Comparison of ENCODE assay signal across 25 cellular contexts in the genomic region with DNA sequence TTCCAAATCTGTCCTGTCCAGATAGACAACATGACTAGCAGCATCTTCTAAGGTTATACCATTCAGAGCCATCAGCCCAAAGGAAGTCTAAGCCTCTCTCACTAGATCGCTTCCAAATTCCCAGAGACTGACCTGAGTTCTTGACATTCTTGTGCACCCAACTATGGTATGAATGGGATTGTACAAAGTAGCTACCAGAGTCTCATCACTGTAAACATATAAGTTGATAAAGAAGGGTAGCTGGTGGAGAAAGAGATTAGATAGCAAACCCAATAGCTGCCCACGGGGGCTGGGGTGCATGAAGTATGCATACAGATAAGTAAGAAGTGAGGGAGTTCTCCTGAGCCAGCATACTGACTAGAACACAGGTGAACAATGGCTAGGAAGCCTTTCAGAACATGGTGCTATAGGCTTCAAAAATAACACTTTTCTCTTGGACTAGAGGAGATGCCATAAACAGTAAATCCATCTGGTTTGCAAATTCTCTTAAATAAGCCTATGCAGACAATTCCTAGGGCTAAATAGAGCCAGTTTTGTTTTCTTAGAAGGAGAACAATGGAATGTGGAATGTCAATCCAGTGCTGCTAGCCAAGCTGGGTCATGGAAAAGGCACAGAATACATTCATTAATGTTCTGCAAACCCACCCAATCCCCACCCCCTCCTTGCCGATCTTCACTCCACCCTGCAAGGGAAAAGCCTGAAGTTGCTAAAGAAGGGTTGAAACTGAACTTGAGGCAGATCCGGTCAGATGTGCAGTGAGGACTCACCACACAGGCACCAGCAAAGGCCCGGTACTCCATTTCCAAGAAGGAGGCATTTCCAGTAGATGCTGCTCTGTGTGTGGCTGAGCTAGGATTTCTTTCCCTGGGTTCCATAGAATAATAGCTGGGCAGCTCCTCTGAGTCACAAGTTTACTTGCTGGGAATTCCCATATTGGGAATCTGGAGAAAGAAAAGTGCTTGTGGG.
"Had no signal": no experiment of that assay in that cellular context is flagged by ENCODE, and none has a peak within 500 bp of the region (broad histone marks: within the 10 kb centered on the region; RNA-seq: fewer than 3 reads in every experiment).

No MANE protein-coding gene starts in this region.

- H3K36me3 ChIP-seq: adrenal gland, gastroesophageal sphincter, transverse colon, uterus had no signal

- H3K27me3 ChIP-seq: adrenal gland, gastroesophageal sphincter, transverse colon, uterus had no signal

- H3K36me3 Mint-ChIP-seq: activated naive CD4-positive, alpha-beta T cell treated with anti-CD3 and anti-CD28 coated beads, Interleukin-2, amount 50 U/mL, for 72 hours; naive thymus-derived CD4-positive, alpha-beta T cell; WTC11 had no signal

- H3K4me3 ChIP-seq: adrenal gland, coronary artery, gastroesophageal sphincter, smooth muscle cell, transverse colon, uterus had no signal

- H3K9me3 ChIP-seq: adrenal gland, gastroesophageal sphincter, transverse colon, uterus had no signal

- H3K4me1 Mint-ChIP-seq: activated T-helper 17 cell treated with anti-CD3 and anti-CD28 coated beads, Interleukin-2, amount 50 U/mL, for 72 hours; naive thymus-derived CD4-positive, alpha-beta T cell had no signal

- H3K9me3 Mint-ChIP-seq: activated T-helper 17 cell treated with anti-CD3 and anti-CD28 coated beads, Interleukin-2, amount 50 U/mL, for 72 hours; T-helper 1 cell treated with Interleukin-12 subunit alpha and Interleukin-12 subunit beta and Interleukin-4 antibody, amounts not matched to agents 30 μg/mL and 1 μg/mL, for 36 hours had no signal

- H3K4me2 ChIP-seq: smooth muscle cell had no signal

- H3K4me3 Mint-ChIP-seq: activated T-cell treated with anti-CD3 and anti-CD28 coated beads, Interleukin-2, amount 50 U/mL, for 24 hours; activated T-helper 17 cell treated with anti-CD3 and anti-CD28 coated beads, Interleukin-2, amount 50 U/mL, for 72 hours; naive thymus-derived CD4-positive, alpha-beta T cell; neural crest cell; stimulated activated naive B cell treated with anti-CD40 and anti-IgM and Interleukin-4, amounts not matched to agents 10 μg/mL and 1 μg/mL and 100 μg/mL, for 72 hours; T-helper 1 cell treated with Interleukin-12 subunit alpha and Interleukin-12 subunit beta and Interleukin-4 antibody, amounts not matched to agents 30 μg/mL and 1 μg/mL, for 36 hours; WTC11 had no signal

- H3K27ac Mint-ChIP-seq: activated naive CD4-positive, alpha-beta T cell treated with anti-CD3 and anti-CD28 coated beads, Interleukin-2, amount 50 U/mL, for 72 hours; activated T-cell treated with anti-CD3 and anti-CD28 coated beads, Interleukin-2, amount 50 U/mL, for 24 hours; activated T-helper 17 cell treated with anti-CD3 and anti-CD28 coated beads, Interleukin-2, amount 50 U/mL, for 72 hours; naive thymus-derived CD4-positive, alpha-beta T cell; stimulated activated naive B cell treated with anti-CD40 and anti-IgM and Interleukin-4, amounts not matched to agents 10 μg/mL and 1 μg/mL and 100 μg/mL, for 72 hours; T-helper 1 cell treated with Interleukin-12 subunit alpha and Interleukin-12 subunit beta and Interleukin-4 antibody, amounts not matched to agents 30 μg/mL and 1 μg/mL, for 36 hours; WTC11 had no signal

- H3K4me1 ChIP-seq: adrenal gland, transverse colon, uterus had no signal

- H3K27me3 Mint-ChIP-seq: activated T-cell treated with anti-CD3 and anti-CD28 coated beads, Interleukin-2, amount 50 U/mL, for 24 hours had no signal

- ATAC-seq: activated naive CD4-positive, alpha-beta T cell treated with anti-CD3 and anti-CD28 coated beads, Interleukin-2, amount 50 U/mL, for 72 hours; activated T-helper 17 cell treated with anti-CD3 and anti-CD28 coated beads, Interleukin-2, amount 50 U/mL, for 72 hours; gastroesophageal sphincter; left cardiac atrium; naive thymus-derived CD4-positive, alpha-beta T cell; sciatic nerve; stimulated activated naive B cell treated with anti-CD40 and anti-IgM and Interleukin-4, amounts not matched to agents 10 μg/mL and 1 μg/mL and 100 μg/mL, for 72 hours; WTC11 had no signal

- DNase-seq: activated CD8-positive, alpha-beta memory T cell treated with anti-CD3 and anti-CD28 coated beads for 24 hours; activated CD8-positive, alpha-beta memory T cell treated with anti-CD3 and anti-CD28 coated beads, Interleukin-2, amount 50 U/mL, for 4 hours; activated T-cell treated with anti-CD3 and anti-CD28 coated beads, Interleukin-2, amount 50 U/mL, for 24 hours; adrenal gland; cerebellar nuclear complex; head of caudate nucleus; hypothalamus; left cardiac atrium; naive thymus-derived CD4-positive, alpha-beta T cell; posterior cingulate gyrus; stimulated activated CD4-positive, alpha-beta T cell treated with anti-CD3 and anti-CD28 coated beads, Interleukin-15, amount 100 ng/mL, for 24 hours; stimulated activated CD8-positive, alpha-beta memory T cell treated with anti-CD3 and anti-CD28 coated beads, Interleukin-4, amount 100 ng/mL, for 48 hours; stimulated activated naive B cell treated with anti-CD40 and anti-IgM and Interleukin-4, amounts not matched to agents 10 μg/mL and 1 μg/mL and 100 μg/mL, for 72 hours; T1000; transverse colon; uterus had no signal

- H3K27ac ChIP-seq: adrenal gland, coronary artery, gastroesophageal sphincter, transverse colon, uterus had no signal
